ENCODE assay signal across 8 cellular contexts in genomic region chr9:35829084-35829763, GRCh38. TPM values are rescaled to one million over a fixed set of nuclear protein-coding genes. Genes with fewer than 3 reads are reported as not detected.
DNase-seq lines count a peak whose midpoint lies in the region; ATAC-seq and TF ChIP-seq lines count a peak whose summit lies in the region.

TSS of gene TMEM8B (plus strand) at chr9:35829228. CDS start at chr9:35829448, 220 bp downstream.

- H3K4me1 Mint-ChIP-seq in osteocyte (ENCODE audit: unreplicated experiment): peaks cover 34% of the 10 kb centered on the region

- TF ChIP-seq CTCF in osteocyte (IDR thresholded peaks at IDR 0.05) (no peak), thoracic aorta (IDR thresholded peaks at IDR 0.05) (no peak)

- no peaks in the 10 kb centered on the region for H3K9me3 Mint-ChIP-seq in activated naive CD4-positive, alpha-beta T cell treated with anti-CD3 and anti-CD28 coated beads, Interleukin-2, amount 50 U/mL, for 72 hours
- H3K9me3 Mint-ChIP-seq in osteocyte (ENCODE audit: unreplicated experiment): no peaks in the 10 kb centered on the region

- peak within 1 kb of the TSS; percentile 96 for H3K4me3 Mint-ChIP-seq in osteocyte (ENCODE audit: unreplicated experiment)

- peak within 1 kb of the TSS; percentile 72 to 93 for H3K27ac Mint-ChIP-seq in activated naive CD4-positive, alpha-beta T cell treated with anti-CD3 and anti-CD28 coated beads, Interleukin-2, amount 50 U/mL, for 72 hours
- peak within 1 kb of the TSS; percentile 95 for H3K27ac Mint-ChIP-seq in osteocyte (ENCODE audit: unreplicated experiment)

- H3K9ac ChIP-seq in ES-I3 (ENCODE audit: low read depth, low read length): peak within 1 kb of the TSS; percentile 71; the same call in 1 of the 2 replicates

- no peaks in the 10 kb centered on the region for H3K27me3 Mint-ChIP-seq in osteocyte (ENCODE audit: unreplicated experiment)

- H3K36me3 Mint-ChIP-seq in activated naive CD4-positive, alpha-beta T cell treated with anti-CD3 and anti-CD28 coated beads, Interleukin-2, amount 50 U/mL, for 72 hours: no peaks in the 10 kb centered on the region
- H3K36me3 Mint-ChIP-seq in osteocyte (ENCODE audit: unreplicated experiment): no peaks in the 10 kb centered on the region

- H3K27ac ChIP-seq in thoracic aorta: peak within 1 kb of the TSS; percentile 87 to 88

- intact Hi-C loops in Right ventricle myocardium inferior (cut with DNase I): loop anchor here (5.0 kb wide), 2 partner anchors 97 to 172 kb away; partner anchors contain the start of genes CCDC107, CREB3, RMRP and TLN1

- peak within 1 kb of the TSS; percentile 88 for H3K4me3 ChIP-seq in thoracic aorta

- H3K27me3 ChIP-seq in thoracic aorta (replicated peaks; ENCODE audit: insufficient read depth): no peaks in the 10 kb centered on the region

- H3K9me3 ChIP-seq in ES-I3 (ENCODE audit: control insufficient read depth, insufficient read depth, low read length): no peaks in the 10 kb centered on the region
- no peaks in the 10 kb centered on the region for H3K9me3 ChIP-seq in thoracic aorta

- ATAC-seq in HG02571 (IDR thresholded peaks at IDR 0.05; ENCODE audit: unreplicated experiment): peak; percentile 79
- peak; percentile 92 for ATAC-seq in SK-N-SH treated with all-trans-retinoic acid at 6 μM for 48 hours
- peak; percentile 93 to 95 for ATAC-seq in activated naive CD4-positive, alpha-beta T cell treated with anti-CD3 and anti-CD28 coated beads, Interleukin-2, amount 50 U/mL, for 72 hours
- peak; percentile 92 for ATAC-seq in Right ventricle myocardium inferior
- ATAC-seq in thoracic aorta (ENCODE audit: insufficient number of reproducible peaks, low FRiP score, low read depth): peak; percentile 57

- peak; percentile 95 for DNase-seq in NCI-H1092 (lab: John Stamatoyannopoulos, UW)
- DNase-seq in activated naive CD4-positive, alpha-beta T cell treated with anti-CD3 and anti-CD28 coated beads, Interleukin-2, amount 50 U/mL, for 72 hours (ENCODE audit: low spot score in 2 of 2): peak; percentile 87 to 91
- peak; percentile 99 for DNase-seq in Right ventricle myocardium inferior (ENCODE audit: missing footprints)
- peak; percentile 97 for DNase-seq in osteocyte (ENCODE audit: extremely low spot score, unreplicated experiment)
- DNase-seq in thoracic aorta (ENCODE audit: low spot score): peak; percentile 96

- H3K4me1 ChIP-seq in ES-I3 (ENCODE audit: insufficient read depth, low read length) (0 out of 2 replicates have a peak, but pooled peaks cover 2% of the 10 kb centered on the region), thoracic aorta (ENCODE audit: control insufficient read depth in 1 of 2, low read depth in 2 of 2) (peaks cover 15 to 65% of the 10 kb centered on the region in 2 donors)

- H3K36me3 ChIP-seq in ES-I3 (ENCODE audit: insufficient read depth, low read length): no peaks in the 10 kb centered on the region
- no peaks in the 10 kb centered on the region for H3K36me3 ChIP-seq in thoracic aorta

TF ChIP-seq in SK-N-SH treated with all-trans-retinoic acid at 6 μM for 48 hours, 23 proteins besides CTCF, POLR2A, EP300 and RAD21:
- TF ChIP-seq ARNTL (CRISPR knock-in tag; IDR thresholded peaks at IDR 0.05; ENCODE audit: borderline replicate concordance, low read depth): no peak
- TF ChIP-seq CSDC2 (CRISPR knock-in tag; IDR thresholded peaks at IDR 0.05): no peak
- no peak for TF ChIP-seq ZNF8 (CRISPR knock-in tag; IDR thresholded peaks at IDR 0.05)
- TF ChIP-seq RARB (CRISPR knock-in tag; IDR thresholded peaks at IDR 0.05): no peak
- TF ChIP-seq, protein P1, sequence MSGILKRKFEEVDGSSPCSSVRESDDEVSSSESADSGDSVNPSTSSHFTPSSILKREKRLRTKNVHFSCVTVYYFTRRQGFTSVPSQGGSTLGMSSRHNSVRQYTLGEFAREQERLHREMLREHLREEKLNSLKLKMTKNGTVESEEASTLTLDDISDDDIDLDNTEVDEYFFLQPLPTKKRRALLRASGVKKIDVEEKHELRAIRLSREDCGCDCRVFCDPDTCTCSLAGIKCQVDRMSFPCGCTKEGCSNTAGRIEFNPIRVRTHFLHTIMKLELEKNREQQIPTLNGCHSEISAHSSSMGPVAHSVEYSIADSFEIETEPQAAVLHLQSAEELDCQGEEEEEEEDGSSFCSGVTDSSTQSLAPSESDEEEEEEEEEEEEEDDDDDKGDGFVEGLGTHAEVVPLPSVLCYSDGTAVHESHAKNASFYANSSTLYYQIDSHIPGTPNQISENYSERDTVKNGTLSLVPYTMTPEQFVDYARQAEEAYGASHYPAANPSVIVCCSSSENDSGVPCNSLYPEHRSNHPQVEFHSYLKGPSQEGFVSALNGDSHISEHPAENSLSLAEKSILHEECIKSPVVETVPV (CRISPR knock-in tag; IDR thresholded peaks at IDR 0.05): no peak
- no peak for TF ChIP-seq OSR1 (CRISPR knock-in tag; IDR thresholded peaks at IDR 0.05)
- no peak for TF ChIP-seq ZFP3 (CRISPR knock-in tag; IDR thresholded peaks at IDR 0.05)
- no peak for TF ChIP-seq ZNF70 (CRISPR knock-in tag; IDR thresholded peaks at IDR 0.05)

RNA-seq across cellular contexts. Expression of gene TMEM8B, which starts in this region (rescaled TPM):
- total RNA-seq in activated naive CD4-positive, alpha-beta T cell treated with anti-CD3 and anti-CD28 coated beads, Interleukin-2, amount 50 U/mL, for 72 hours: 10 to 100 TPM in 1 of 2 donors, 1 to 10 TPM in 1; 4.0 to 11.2 TPM
- total RNA-seq in Right ventricle myocardium inferior (13.8 TPM), osteocyte (25.6 and 29.9 TPM in 2 replicates), thoracic aorta (10 to 100 TPM; 14.6 to 24.2 TPM)

Comparison
In these comparisons a context has a peak if more than half of its experiments do, and no peak if none do; other contexts are left out.
1. Peak in every context shown above with its lines: DNase-seq, ATAC-seq, H3K4me3 ChIP-seq and H3K27ac ChIP-seq.